ENCODE assay signal across 16 cellular contexts in the genomic region with DNA sequence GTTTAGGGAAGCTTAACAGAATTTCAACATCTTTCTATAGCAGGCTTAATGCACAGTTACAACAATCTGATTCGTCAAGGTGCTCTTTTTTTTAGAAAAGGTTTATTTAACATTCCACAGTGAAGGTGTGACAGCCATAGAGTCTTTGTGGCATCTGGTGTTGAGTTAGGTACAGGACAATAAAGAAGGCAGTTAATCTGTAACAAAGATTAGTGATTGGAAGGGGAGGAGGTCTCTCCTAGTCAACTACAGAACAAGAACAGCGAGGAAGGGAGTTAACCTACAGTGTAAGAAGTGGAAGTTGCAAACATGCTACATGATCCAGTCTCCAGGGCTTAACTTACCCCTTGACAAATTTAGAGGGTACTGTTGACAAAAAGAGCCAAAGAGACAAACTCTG. TPM values are rescaled to one million over a fixed set of nuclear protein-coding genes. Genes with fewer than 3 reads are reported as not detected.
A peak's percentile ranks its signal among the peaks of the same experiment; 100 is the strongest.
DNase-seq lines count a peak whose midpoint lies in the region; ATAC-seq and TF ChIP-seq lines count a peak whose summit lies in the region.
"Had no signal": no experiment of that assay in that cellular context is flagged by ENCODE, and none has a peak within 500 bp of the region (broad histone marks: within the 10 kb centered on the region; RNA-seq: fewer than 3 reads in every experiment).

No MANE protein-coding gene starts in this region.

- peaks cover 23% of the 10 kb centered on the region for H3K79me2 ChIP-seq in hepatocyte

- H3K27ac Mint-ChIP-seq in activated naive CD4-positive, alpha-beta T cell treated with anti-CD3 and anti-CD28 coated beads, Interleukin-2, amount 50 U/mL, for 24 hours, result peak overlapping the region; percentile 73
- peak overlapping the region; percentile 5 for H3K27ac Mint-ChIP-seq in nephron progenitor cell
- H3K27ac Mint-ChIP-seq in natural killer cell treated with Interleukin-12 subunit alpha and Interleukin-12 subunit beta and Interleukin-15 and Interleukin-18, amount 100 ng/mL, for 72 hours, result no peak overlapping the region

- H3K36me3 Mint-ChIP-seq in activated naive CD4-positive, alpha-beta T cell treated with anti-CD3 and anti-CD28 coated beads, Interleukin-2, amount 50 U/mL, for 24 hours, result peaks cover 3% of the 10 kb centered on the region
- H3K36me3 Mint-ChIP-seq in nephron progenitor cell (ENCODE audit: low read depth), result no peaks in the 10 kb centered on the region
- H3K36me3 Mint-ChIP-seq in natural killer cell treated with Interleukin-12 subunit alpha and Interleukin-12 subunit beta and Interleukin-15 and Interleukin-18, amount 100 ng/mL, for 72 hours, result no peaks in the 10 kb centered on the region

- H3K27ac ChIP-seq in hepatocyte (peak overlapping the region; percentile 90), uterus (no peak overlapping the region)
- H3K27ac ChIP-seq: RWPE1 had no signal

- no peaks in the 10 kb centered on the region for H3K9me3 Mint-ChIP-seq in activated naive CD4-positive, alpha-beta T cell treated with anti-CD3 and anti-CD28 coated beads, Interleukin-2, amount 50 U/mL, for 24 hours
- H3K9me3 Mint-ChIP-seq in nephron progenitor cell, result no peaks in the 10 kb centered on the region
- no peaks in the 10 kb centered on the region for H3K9me3 Mint-ChIP-seq in natural killer cell treated with Interleukin-12 subunit alpha and Interleukin-12 subunit beta and Interleukin-15 and Interleukin-18, amount 100 ng/mL, for 72 hours
- H3K9me3 Mint-ChIP-seq: CD8-positive, alpha-beta memory T cell had no signal

- H4K20me1 ChIP-seq in hepatocyte (ENCODE audit: insufficient read depth, poor library complexity, severe bottlenecking), result peaks cover 3% of the 10 kb centered on the region

- H3K4me1 Mint-ChIP-seq in activated naive CD4-positive, alpha-beta T cell treated with anti-CD3 and anti-CD28 coated beads, Interleukin-2, amount 50 U/mL, for 24 hours, result peaks cover 28% of the 10 kb centered on the region
- H3K4me1 Mint-ChIP-seq in nephron progenitor cell, result peaks cover 33% of the 10 kb centered on the region
- peaks cover 25 to 26% of the 10 kb centered on the region in 2 donors for H3K4me1 Mint-ChIP-seq in natural killer cell treated with Interleukin-12 subunit alpha and Interleukin-12 subunit beta and Interleukin-15 and Interleukin-18, amount 100 ng/mL, for 72 hours (ENCODE audit: low read depth in 2 of 2)

- DNase-seq in activated naive CD4-positive, alpha-beta T cell (lab: John Stamatoyannopoulos, UW), result no peak
- DNase-seq in hepatocyte (ENCODE audit: low spot score), result no peak
- no peak for DNase-seq in nephron progenitor cell
- no peak for DNase-seq in iPS-NIHi11 (ENCODE audit: low spot score)
- DNase-seq in natural killer cell treated with Interleukin-12 subunit alpha and Interleukin-12 subunit beta and Interleukin-15 and Interleukin-18, amount 100 ng/mL, for 72 hours (ENCODE audit: low spot score), result no peak
- DNase-seq in globus pallidus (ENCODE audit: low spot score), result no peak
- DNase-seq in uterus, result no peak
- DNase-seq: CD8-positive, alpha-beta memory T cell; DMS 273 treated with DMSO at 0.1 percent for 48 hours; GDM1; NCI-H1105 treated with DMSO at 0.1 percent for 48 hours; NCI-H187; NCI-H345; NCI-H69 had no signal

- H3K9me3 ChIP-seq in hepatocyte (ENCODE audit: low read depth) (no peaks in the 10 kb centered on the region), uterus (no peaks in the 10 kb centered on the region)

- no peaks in the 10 kb centered on the region for H3K9me2 ChIP-seq in hepatocyte (replicated peaks; ENCODE audit: insufficient read depth)

- H3K36me3 ChIP-seq in hepatocyte (replicated peaks; ENCODE audit: insufficient read depth, low read depth) (no peaks in the 10 kb centered on the region), uterus (no peaks in the 10 kb centered on the region)

- WGBS in hepatocyte (ENCODE audit: low lambda C conversion rate, missing lambda C conversion rate), result 51% methylated on average over 2 of the region's 2 CpGs

- no peak overlapping the region for H2AFZ ChIP-seq in hepatocyte

- H3K4me1 ChIP-seq in hepatocyte (ENCODE audit: insufficient read depth) (peaks cover 31% of the 10 kb centered on the region), uterus (peaks cover 0 to 9% of the 10 kb centered on the region in 2 donors)

- H3K4me3 ChIP-seq in hepatocyte (no peak overlapping the region), uterus (no peak overlapping the region)

- H3K4me3 Mint-ChIP-seq in activated naive CD4-positive, alpha-beta T cell treated with anti-CD3 and anti-CD28 coated beads, Interleukin-2, amount 50 U/mL, for 24 hours, result no peak overlapping the region
- H3K4me3 Mint-ChIP-seq in nephron progenitor cell, result no peak overlapping the region
- H3K4me3 Mint-ChIP-seq in natural killer cell treated with Interleukin-12 subunit alpha and Interleukin-12 subunit beta and Interleukin-15 and Interleukin-18, amount 100 ng/mL, for 72 hours, result no peak overlapping the region

- TF ChIP-seq POLR2A in uterus (IDR thresholded peaks at IDR 0.05), result no peak

- intact Hi-C loops in uterus (cut with DNase I; ENCODE audit: low total_unique reads), result no loop called here

- H3K4me2 ChIP-seq in hepatocyte, result peak overlapping the region; percentile 54

- no peak for ATAC-seq in natural killer cell treated with Interleukin-12 subunit alpha and Interleukin-12 subunit beta and Interleukin-15 and Interleukin-18, amount 100 ng/mL, for 72 hours

- TF ChIP-seq CTCF in hepatocyte (IDR thresholded peaks at IDR 0.05; ENCODE audit: poor library complexity), result no peak
- TF ChIP-seq CTCF in nephron progenitor cell (IDR thresholded peaks at IDR 0.05), result no peak
- no peak for TF ChIP-seq CTCF in uterus (IDR thresholded peaks at IDR 0.05)

- H3K27me3 Mint-ChIP-seq in activated naive CD4-positive, alpha-beta T cell treated with anti-CD3 and anti-CD28 coated beads, Interleukin-2, amount 50 U/mL, for 24 hours, result no peaks in the 10 kb centered on the region
- H3K27me3 Mint-ChIP-seq in nephron progenitor cell (ENCODE audit: low read depth, poor library complexity), result peaks cover 32% of the 10 kb centered on the region
- peaks cover 0 to 5% of the 10 kb centered on the region in 2 donors for H3K27me3 Mint-ChIP-seq in natural killer cell treated with Interleukin-12 subunit alpha and Interleukin-12 subunit beta and Interleukin-15 and Interleukin-18, amount 100 ng/mL, for 72 hours

- H3K27me3 ChIP-seq in hepatocyte (no peaks in the 10 kb centered on the region), uterus (no peaks in the 10 kb centered on the region)

RNA-seq across cellular contexts. Expression of gene ZDHHC7, which starts 3.0 kb away (rescaled TPM):
- total RNA-seq in hepatocyte (59.2 and 65.2 TPM in 2 replicates), uterus (10 to 100 TPM; 16.5 to 50.2 (median 39.1) TPM)
- polyA plus RNA-seq in hepatocyte, result 50.0 and 51.4 TPM in 2 replicates
- total RNA-seq in natural killer cell treated with Interleukin-12 subunit alpha and Interleukin-12 subunit beta and Interleukin-15 and Interleukin-18, amount 100 ng/mL, for 72 hours, result 10 to 100 TPM; 28.5 to 43.9 TPM

RNA-seq across cellular contexts. Expression of gene KIAA0513, which starts 13.3 kb away (rescaled TPM):
- 6.9 and 14.9 TPM in 2 replicates for total RNA-seq in hepatocyte
- 8.1 and 10.1 TPM in 2 replicates for polyA plus RNA-seq in hepatocyte
- total RNA-seq in natural killer cell treated with Interleukin-12 subunit alpha and Interleukin-12 subunit beta and Interleukin-15 and Interleukin-18, amount 100 ng/mL, for 72 hours, result 1 to 10 TPM; 3.3 to 3.6 TPM
- 10 to 100 TPM in 1 of 4 donors, 1 to 10 TPM in 3; 4.7 to 17.3 (median 9.4) TPM for total RNA-seq in uterus

Comparison
In these comparisons a context has a peak if more than half of its experiments do, and no peak if none do; other contexts are left out.
1. H3K27ac Mint-ChIP-seq: peak in activated naive CD4-positive, alpha-beta T cell treated with anti-CD3 and anti-CD28 coated beads, Interleukin-2, amount 50 U/mL, for 24 hours (single experiment) and nephron progenitor cell (single experiment); none in natural killer cell treated with Interleukin-12 subunit alpha and Interleukin-12 subunit beta and Interleukin-15 and Interleukin-18, amount 100 ng/mL, for 72 hours (0 of 2).